ENCODE assay signal across 7 cellular contexts in genomic region chr15:36191459-36191858, GRCh38.
"Had no signal": no experiment of that assay in that cellular context is flagged by ENCODE, and none has a peak within 500 bp of the region (broad histone marks: within the 10 kb centered on the region; RNA-seq: fewer than 3 reads in every experiment).

No MANE protein-coding gene starts in this region.

- ATAC-seq: GM12878 had no signal

- FAIRE-seq: GM12878, GM12891, GM12892, GM18507, GM19239 had no signal

- H3K4me3 ChIP-seq: GM12878 had no signal

- DNase-seq: GDM1, GF-D8 had no signal
